ENCODE assay signal across 37 cellular contexts in the genomic region with DNA sequence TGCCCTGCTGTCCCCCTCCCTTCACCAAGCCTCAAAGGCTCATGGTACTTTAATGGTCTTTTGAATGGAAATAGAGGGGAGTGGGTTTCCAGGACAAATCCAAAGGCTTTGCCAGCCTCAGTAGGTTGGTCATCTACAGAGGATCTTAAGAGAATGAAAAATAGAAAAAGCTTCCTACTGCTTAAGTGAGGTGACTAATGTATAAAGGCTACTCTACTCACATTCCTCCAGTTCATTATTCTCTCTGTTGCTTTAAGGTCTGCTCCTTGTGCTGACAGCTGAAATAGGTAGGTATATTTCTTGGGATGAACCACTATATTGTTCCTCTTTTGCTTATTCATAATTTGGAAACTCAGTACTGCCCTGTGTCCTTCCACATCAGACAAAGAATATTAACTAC. TPM values are rescaled to one million over a fixed set of nuclear protein-coding genes. Genes with fewer than 3 reads are reported as not detected.
"Had no signal": no experiment of that assay in that cellular context is flagged by ENCODE, and none has a peak within 500 bp of the region (broad histone marks: within the 10 kb centered on the region; RNA-seq: fewer than 3 reads in every experiment).

No MANE protein-coding gene starts in this region.

- H3K27ac ChIP-seq: ascending aorta, body of pancreas, brain microvascular endothelial cell, breast epithelium, VCaP had no signal

- H3K27ac Mint-ChIP-seq: activated B cell treated with CpG ODN at 0.5 μM for 24 hours; activated CD4-positive, alpha-beta memory T cell treated with anti-CD3 and anti-CD28 coated beads for 36 hours; activated CD8-positive, alpha-beta memory T cell treated with anti-CD3 and anti-CD28 coated beads, Interleukin-2, amount 10 ng/mL, durations not matched to agents 7 days and 5 days; activated CD8-positive, alpha-beta T cell treated with anti-CD3 and anti-CD28 coated beads for 36 hours; activated naive CD4-positive, alpha-beta T cell treated with anti-CD3 and anti-CD28 coated beads for 36 hours; activated naive CD4-positive, alpha-beta T cell treated with anti-CD3 and anti-CD28 coated beads, Interleukin-2, amount 50 U/mL, for 72 hours; activated naive CD8-positive, alpha-beta T cell treated with anti-CD3 and anti-CD28 coated beads for 36 hours; activated T-cell treated with anti-CD3 and anti-CD28 coated beads, Interleukin-2, amount 50 U/mL, for 72 hours; activated T-helper 1 cell treated with anti-CD3 and anti-CD28 coated beads, Interleukin-12 subunit alpha, Interleukin-12 subunit beta, Interleukin-2, Interleukin-4 antibody, amounts not matched to agents 30 ng/mL and 10 ng/mL and 1 ng/mL, durations not matched to agents 14 hours and 24 hours and 36 hours; T-cell; T-helper 1 cell treated with Interleukin-12 subunit alpha and Interleukin-12 subunit beta and Interleukin-4 antibody, amounts not matched to agents 30 μg/mL and 1 μg/mL, for 36 hours; T-helper 2 cell treated with Interferon-gamma antibody and Interleukin-4, amounts not matched to agents 5 μg/mL and 100 μg/mL, for 36 hours had no signal

- DNase-seq: activated B cell treated with CpG ODN at 0.5 μM for 24 hours; activated CD4-positive, alpha-beta memory T cell treated with anti-CD3 and anti-CD28 coated beads for 36 hours; activated CD4-positive, alpha-beta T cell treated with anti-CD3 and anti-CD28 coated beads for 48 hours; activated CD4-positive, alpha-beta T cell treated with anti-CD3 and anti-CD28 coated beads, Interleukin-2, amount 50 U/mL, for 1 hour; activated CD4-positive, alpha-beta T cell treated with anti-CD3 and anti-CD28 coated beads, Interleukin-2, amount 50 U/mL, for 4 hours; activated CD4-positive, CD25-positive, alpha-beta regulatory T cell treated with anti-CD3 and anti-CD28 coated beads, Interleukin-2, amount 50 U/mL, for 72 hours; activated CD8-positive, alpha-beta memory T cell treated with anti-CD3 and anti-CD28 coated beads for 24 hours; activated CD8-positive, alpha-beta memory T cell treated with anti-CD3 and anti-CD28 coated beads, Interleukin-2, amount 10 ng/mL, durations not matched to agents 7 days and 5 days; activated CD8-positive, alpha-beta memory T cell treated with anti-CD3 and anti-CD28 coated beads, Interleukin-2, amount 50 U/mL, for 48 hours; activated CD8-positive, alpha-beta T cell treated with anti-CD3 and anti-CD28 coated beads for 36 hours; activated effector memory CD4-positive, alpha-beta T cell treated with anti-CD3 and anti-CD28 coated beads, Interleukin-2, amount 50 U/mL, for 16 hours; activated gamma-delta T cell treated with Interleukin-2 at 50 U/mL for 16 hours; activated naive CD4-positive, alpha-beta T cell; activated naive CD4-positive, alpha-beta T cell treated with anti-CD3 and anti-CD28 coated beads for 36 hours; activated naive CD4-positive, alpha-beta T cell treated with anti-CD3 and anti-CD28 coated beads, Interleukin-2, amount 50 U/mL, for 16 hours; activated naive CD8-positive, alpha-beta T cell treated with anti-CD3 and anti-CD28 coated beads for 36 hours; activated T-cell treated with anti-CD3 and anti-CD28 coated beads, Interleukin-2, amount 50 U/mL, for 4 hours; activated T-cell treated with anti-CD3 and anti-CD28 coated beads, Interleukin-2, amount 50 U/mL, for 72 hours; amygdala; anterior cingulate cortex; body of pancreas; brain microvascular endothelial cell; central memory CD4-positive, alpha-beta T cell; T-cell; T-helper 2 cell; T-helper 9 cell had no signal

- H3K4me1 ChIP-seq: ascending aorta, body of pancreas, breast epithelium had no signal

- H3K9me3 Mint-ChIP-seq: activated B cell treated with CpG ODN at 0.5 μM for 24 hours; activated CD4-positive, alpha-beta memory T cell treated with anti-CD3 and anti-CD28 coated beads for 36 hours; activated CD8-positive, alpha-beta T cell treated with anti-CD3 and anti-CD28 coated beads for 36 hours; T-helper 2 cell treated with Interferon-gamma antibody and Interleukin-4, amounts not matched to agents 5 μg/mL and 100 μg/mL, for 36 hours had no signal

- H3K4me3 Mint-ChIP-seq: activated B cell treated with CpG ODN at 0.5 μM for 24 hours; activated CD4-positive, alpha-beta memory T cell treated with anti-CD3 and anti-CD28 coated beads for 36 hours; activated CD8-positive, alpha-beta memory T cell treated with anti-CD3 and anti-CD28 coated beads, Interleukin-2, amount 10 ng/mL, durations not matched to agents 7 days and 5 days; activated CD8-positive, alpha-beta T cell treated with anti-CD3 and anti-CD28 coated beads for 36 hours; activated naive CD4-positive, alpha-beta T cell treated with anti-CD3 and anti-CD28 coated beads for 36 hours; activated naive CD8-positive, alpha-beta T cell treated with anti-CD3 and anti-CD28 coated beads for 36 hours; activated T-cell treated with anti-CD3 and anti-CD28 coated beads, Interleukin-2, amount 50 U/mL, for 4 hours; activated T-cell treated with anti-CD3 and anti-CD28 coated beads, Interleukin-2, amount 50 U/mL, for 72 hours; activated T-helper 1 cell treated with anti-CD3 and anti-CD28 coated beads, Interleukin-12 subunit alpha, Interleukin-12 subunit beta, Interleukin-2, Interleukin-4 antibody, amounts not matched to agents 30 ng/mL and 10 ng/mL and 1 ng/mL, durations not matched to agents 14 hours and 24 hours and 36 hours; activated T-helper 17 cell treated with anti-CD3 and anti-CD28 coated beads, Interleukin-2, amount 50 U/mL, for 72 hours; T-cell; T-helper 1 cell treated with Interleukin-12 subunit alpha and Interleukin-12 subunit beta and Interleukin-4 antibody, amounts not matched to agents 30 μg/mL and 1 μg/mL, for 36 hours; T-helper 2 cell treated with Interferon-gamma antibody and Interleukin-4, amounts not matched to agents 5 μg/mL and 100 μg/mL, for 36 hours had no signal

- H3K9me3 ChIP-seq: ascending aorta, body of pancreas, breast epithelium had no signal

- H3K36me3 Mint-ChIP-seq: activated CD4-positive, alpha-beta memory T cell treated with anti-CD3 and anti-CD28 coated beads for 36 hours; activated CD8-positive, alpha-beta memory T cell treated with anti-CD3 and anti-CD28 coated beads, Interleukin-2, amount 10 ng/mL, durations not matched to agents 7 days and 5 days; T-cell had no signal

- FAIRE-seq: TTC549 had no signal

- ATAC-seq: activated CD8-positive, alpha-beta memory T cell treated with anti-CD3 and anti-CD28 coated beads, Interleukin-2, amount 10 ng/mL, durations not matched to agents 7 days and 5 days; activated CD8-positive, alpha-beta T cell treated with anti-CD3 and anti-CD28 coated beads for 36 hours; activated naive CD4-positive, alpha-beta T cell treated with anti-CD3 and anti-CD28 coated beads, Interleukin-2, amount 50 U/mL, for 72 hours; activated T-cell treated with anti-CD3 and anti-CD28 coated beads, Interleukin-2, amount 50 U/mL, for 4 hours; activated T-cell treated with anti-CD3 and anti-CD28 coated beads, Interleukin-2, amount 50 U/mL, for 72 hours; activated T-helper 17 cell treated with anti-CD3 and anti-CD28 coated beads, Interleukin-2, amount 50 U/mL, for 72 hours; body of pancreas; T-cell had no signal

- H3K4me3 ChIP-seq: ascending aorta, body of pancreas, breast epithelium had no signal

- H3K27me3 Mint-ChIP-seq: activated B cell treated with CpG ODN at 0.5 μM for 24 hours; activated CD4-positive, alpha-beta memory T cell treated with anti-CD3 and anti-CD28 coated beads for 36 hours; activated CD8-positive, alpha-beta T cell treated with anti-CD3 and anti-CD28 coated beads for 36 hours; activated naive CD8-positive, alpha-beta T cell treated with anti-CD3 and anti-CD28 coated beads for 36 hours; activated T-helper 17 cell treated with anti-CD3 and anti-CD28 coated beads, Interleukin-2, amount 50 U/mL, for 72 hours; T-cell had no signal

- H3K36me3 ChIP-seq: ascending aorta, brain microvascular endothelial cell, breast epithelium had no signal

- H3K27me3 ChIP-seq: ascending aorta, body of pancreas, brain microvascular endothelial cell, breast epithelium had no signal

RNA-seq across cellular contexts. Expression of gene CHIA, which starts 10.4 kb away (rescaled TPM):
- total RNA-seq: activated B cell treated with CpG ODN at 0.5 μM for 24 hours; activated CD4-positive, alpha-beta memory T cell treated with anti-CD3 and anti-CD28 coated beads for 36 hours; activated CD8-positive, alpha-beta memory T cell treated with anti-CD3 and anti-CD28 coated beads, Interleukin-2, amount 10 ng/mL, durations not matched to agents 7 days and 5 days; activated CD8-positive, alpha-beta T cell treated with anti-CD3 and anti-CD28 coated beads for 36 hours; activated naive CD4-positive, alpha-beta T cell treated with anti-CD3 and anti-CD28 coated beads for 36 hours; activated naive CD8-positive, alpha-beta T cell treated with anti-CD3 and anti-CD28 coated beads for 36 hours; activated T-cell treated with anti-CD3 and anti-CD28 coated beads, Interleukin-2, amount 50 U/mL, for 4 hours; activated T-cell treated with anti-CD3 and anti-CD28 coated beads, Interleukin-2, amount 50 U/mL, for 72 hours; activated T-helper 1 cell treated with anti-CD3 and anti-CD28 coated beads, Interleukin-12 subunit alpha, Interleukin-12 subunit beta, Interleukin-2, Interleukin-4 antibody, amounts not matched to agents 30 ng/mL and 10 ng/mL and 1 ng/mL, durations not matched to agents 14 hours and 24 hours and 36 hours; activated T-helper 17 cell treated with anti-CD3 and anti-CD28 coated beads, Interleukin-2, amount 50 U/mL, for 72 hours; ascending aorta; body of pancreas; breast epithelium; cardiac septum; cerebellum; T-cell had no signal

RNA-seq across cellular contexts. Expression of gene CHI3L2, which starts 52.8 kb away (rescaled TPM):
- total RNA-seq: body of pancreas, cerebellum had no signal
